In the genomic region with DNA sequence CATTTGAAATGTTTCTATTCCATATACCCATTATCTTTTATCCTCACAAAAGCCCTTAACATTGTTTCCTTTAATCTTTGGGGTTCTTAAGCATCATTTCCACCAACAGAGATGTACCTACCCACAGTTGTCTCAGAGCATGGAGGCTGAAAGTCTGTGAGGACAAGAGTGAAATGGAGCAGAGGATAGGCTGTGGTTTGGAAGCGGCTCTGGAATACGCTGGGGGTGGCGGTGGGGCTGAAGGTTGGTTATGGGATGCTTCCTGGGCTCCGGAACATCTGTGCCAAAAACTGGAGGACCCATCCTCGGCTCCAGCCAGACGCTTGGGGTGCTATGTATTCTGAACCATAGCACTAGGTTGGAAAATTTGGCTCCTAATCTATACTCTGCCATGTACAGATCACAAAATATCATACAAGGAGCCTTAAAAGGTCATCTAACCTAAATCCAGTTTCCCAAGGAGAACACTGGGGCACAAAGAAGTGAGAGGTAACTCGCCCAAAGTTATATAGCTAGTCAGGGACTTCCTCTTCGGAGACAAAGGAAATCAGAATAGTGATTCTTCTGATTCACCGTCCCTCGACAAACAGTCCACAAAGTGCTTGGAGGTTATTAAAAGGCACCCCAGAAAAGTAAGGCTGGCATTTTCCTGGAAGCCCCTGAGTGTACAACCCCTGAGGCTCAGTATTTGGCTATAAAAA, we compare ENCODE assay signal across 7 cellular contexts. TPM values are rescaled to one million over a fixed set of nuclear protein-coding genes. Genes with fewer than 3 reads are reported as not detected.
DNase-seq lines count a peak whose midpoint lies in the region; ATAC-seq and TF ChIP-seq lines count a peak whose summit lies in the region.

No MANE protein-coding gene starts in this region.

- H3K4me3 Mint-ChIP-seq in activated CD4-positive, alpha-beta memory T cell treated with anti-CD3 and anti-CD28 coated beads, Interleukin-2, amount 10 ng/mL, durations not matched to agents 7 days and 5 days = peak overlapping the region; percentile 93
- H3K4me3 Mint-ChIP-seq in stimulated activated memory B cell treated with anti-CD40 and anti-IgM and Interleukin-4, amounts not matched to agents 10 μg/mL and 1 μg/mL and 100 μg/mL, for 72 hours = peak overlapping the region; percentile 95

- CTCF ChIA-PET in activated CD4-positive, alpha-beta memory T cell treated with anti-CD3 and anti-CD28 coated beads, Interleukin-2, amount 10 ng/mL, durations not matched to agents 7 days and 5 days (lab: Charles Lee) = interaction anchor here (0.7 to 9.2 kb wide), 11 partner anchors 13 to 232 kb away, joined by 3 to 78 read pairs (median 5); partner anchors contain the start of genes C14orf119, CEBPE, HOMEZ and PABPN1

- no peak for TF ChIP-seq CTCF in HL-60 (IDR thresholded peaks at IDR 0.05; ENCODE audit: insufficient read depth, low read length)

- no peaks in the 10 kb centered on the region for H3K9me3 ChIP-seq in iPS-18a (ENCODE audit: control insufficient read depth, low read depth, low read length)

- peaks cover 5% of the 10 kb centered on the region for H3K4me1 ChIP-seq in iPS-18a (ENCODE audit: control insufficient read depth, low read depth, low read length)

- H3K4me3 ChIP-seq in HL-60 (replicated peaks; ENCODE audit: insufficient read depth, low read length) (peak overlapping the region; percentile 49), iPS-18a (ENCODE audit: low read length) (peak overlapping the region; percentile 76), H7 (ENCODE audit: insufficient read depth, low read depth, low read length) (no peak overlapping the region; the same call in 1 of the 2 replicates)

- H3K36me3 ChIP-seq in iPS-18a (ENCODE audit: control insufficient read depth, low read depth, low read length) (no peaks in the 10 kb centered on the region), H7 (replicated peaks; ENCODE audit: control insufficient read depth, insufficient read depth, low read length) (no peaks in the 10 kb centered on the region)

- H3K36me3 Mint-ChIP-seq in activated CD4-positive, alpha-beta memory T cell treated with anti-CD3 and anti-CD28 coated beads, Interleukin-2, amount 10 ng/mL, durations not matched to agents 7 days and 5 days (ENCODE audit: low read depth) = peaks cover 37% of the 10 kb centered on the region
- H3K36me3 Mint-ChIP-seq in stimulated activated memory B cell treated with anti-CD40 and anti-IgM and Interleukin-4, amounts not matched to agents 10 μg/mL and 1 μg/mL and 100 μg/mL, for 72 hours = peaks cover 7% of the 10 kb centered on the region

- peaks cover 2% of the 10 kb centered on the region for H3K27me3 Mint-ChIP-seq in activated CD4-positive, alpha-beta memory T cell treated with anti-CD3 and anti-CD28 coated beads, Interleukin-2, amount 10 ng/mL, durations not matched to agents 7 days and 5 days
- H3K27me3 Mint-ChIP-seq in stimulated activated memory B cell treated with anti-CD40 and anti-IgM and Interleukin-4, amounts not matched to agents 10 μg/mL and 1 μg/mL and 100 μg/mL, for 72 hours = no peaks in the 10 kb centered on the region

- POLR2A ChIA-PET in activated CD4-positive, alpha-beta memory T cell treated with anti-CD3 and anti-CD28 coated beads, Interleukin-2, amount 10 ng/mL, durations not matched to agents 7 days and 5 days (lab: Charles Lee) = interaction anchor here (1.0 to 14.2 kb wide), 9 partner anchors 8 to 255 kb away, joined by 3 to 282 read pairs (median 11); partner anchors contain the start of genes HOMEZ and PABPN1

- peaks cover 30% of the 10 kb centered on the region for H3K4me1 Mint-ChIP-seq in activated CD4-positive, alpha-beta memory T cell treated with anti-CD3 and anti-CD28 coated beads, Interleukin-2, amount 10 ng/mL, durations not matched to agents 7 days and 5 days
- H3K4me1 Mint-ChIP-seq in stimulated activated memory B cell treated with anti-CD40 and anti-IgM and Interleukin-4, amounts not matched to agents 10 μg/mL and 1 μg/mL and 100 μg/mL, for 72 hours = peaks cover 27% of the 10 kb centered on the region

- no peaks in the 10 kb centered on the region for H3K9me3 Mint-ChIP-seq in activated CD4-positive, alpha-beta memory T cell treated with anti-CD3 and anti-CD28 coated beads, Interleukin-2, amount 10 ng/mL, durations not matched to agents 7 days and 5 days
- H3K9me3 Mint-ChIP-seq in stimulated activated memory B cell treated with anti-CD40 and anti-IgM and Interleukin-4, amounts not matched to agents 10 μg/mL and 1 μg/mL and 100 μg/mL, for 72 hours = no peaks in the 10 kb centered on the region

- no peak for DNase-seq in HL-60 (ENCODE audit: low read depth in 1 of 2, low spot score in 1 of 2)
- no peak for DNase-seq in activated CD4-positive, alpha-beta memory T cell treated with anti-CD3 and anti-CD28 coated beads, Interleukin-2, amount 10 ng/mL, durations not matched to agents 7 days and 5 days
- no peak for DNase-seq in globus pallidus (ENCODE audit: low spot score)
- DNase-seq in H7 = no peak

- peak overlapping the region; percentile 91 for H3K27ac ChIP-seq in HL-60 (replicated peaks)
- H3K27ac ChIP-seq in iPS-18a (ENCODE audit: low read length) = no peak overlapping the region

- peak overlapping the region; percentile 92 for H3K27ac Mint-ChIP-seq in activated CD4-positive, alpha-beta memory T cell treated with anti-CD3 and anti-CD28 coated beads, Interleukin-2, amount 10 ng/mL, durations not matched to agents 7 days and 5 days
- peak overlapping the region; percentile 91 for H3K27ac Mint-ChIP-seq in stimulated activated memory B cell treated with anti-CD40 and anti-IgM and Interleukin-4, amounts not matched to agents 10 μg/mL and 1 μg/mL and 100 μg/mL, for 72 hours

- H3K9ac ChIP-seq in iPS-18a (ENCODE audit: low read length) = no peak overlapping the region

- no peak for ATAC-seq in stimulated activated memory B cell treated with anti-CD40 and anti-IgM and Interleukin-4, amounts not matched to agents 10 μg/mL and 1 μg/mL and 100 μg/mL, for 72 hours
- no peak for ATAC-seq in GM21717 (IDR thresholded peaks at IDR 0.05; ENCODE audit: unreplicated experiment)

- no peaks in the 10 kb centered on the region for H3K27me3 ChIP-seq in HL-60 (ENCODE audit: insufficient read depth, poor library complexity, severe bottlenecking)
- peaks cover 72% of the 10 kb centered on the region for H3K27me3 ChIP-seq in iPS-18a (ENCODE audit: control insufficient read depth, insufficient read depth, low read length)
- peaks cover 52% of the 10 kb centered on the region for H3K27me3 ChIP-seq in H7 (ENCODE audit: control insufficient read depth, insufficient read depth, low read length)

RNA-seq across cellular contexts. Expression of gene PPP1R3E, which starts 2.5 kb away (rescaled TPM):
- 10 to 100 TPM; 29.7 to 34.4 TPM for total RNA-seq in activated CD4-positive, alpha-beta memory T cell treated with anti-CD3 and anti-CD28 coated beads, Interleukin-2, amount 10 ng/mL, durations not matched to agents 7 days and 5 days
- 1.0 and 2.0 TPM in 2 replicates for total RNA-seq in H7 (2014; rRNA removed; shearing (Covaris generic))

RNA-seq across cellular contexts. Expression of gene BCL2L2, which starts 6.5 kb away (rescaled TPM):
- total RNA-seq in activated CD4-positive, alpha-beta memory T cell treated with anti-CD3 and anti-CD28 coated beads, Interleukin-2, amount 10 ng/mL, durations not matched to agents 7 days and 5 days = 1 to 10 TPM; 2.1 to 4.1 TPM
- 8.8 and 14.2 TPM in 2 replicates for total RNA-seq in H7 (2014; rRNA removed; shearing (Covaris generic))

RNA-seq across cellular contexts. Expression of gene HOMEZ, which starts 14.2 kb away (rescaled TPM):
- 10 to 100 TPM; 11.7 to 11.9 TPM for total RNA-seq in activated CD4-positive, alpha-beta memory T cell treated with anti-CD3 and anti-CD28 coated beads, Interleukin-2, amount 10 ng/mL, durations not matched to agents 7 days and 5 days
- 5.9 and 7.8 TPM in 2 replicates for total RNA-seq in H7 (2014; rRNA removed; shearing (Covaris generic))

RNA-seq across cellular contexts. Expression of gene PABPN1, which starts 21.1 kb away (rescaled TPM):
- 100 to 1,000 TPM; 194 to 198 TPM for total RNA-seq in activated CD4-positive, alpha-beta memory T cell treated with anti-CD3 and anti-CD28 coated beads, Interleukin-2, amount 10 ng/mL, durations not matched to agents 7 days and 5 days
- 143 and 174 TPM in 2 replicates for total RNA-seq in H7 (2014; rRNA removed; shearing (Covaris generic))

RNA-seq across cellular contexts. Expression of gene SLC22A17, which starts 52.6 kb away (rescaled TPM):
- 1 to 10 TPM; 2.0 TPM for total RNA-seq in activated CD4-positive, alpha-beta memory T cell treated with anti-CD3 and anti-CD28 coated beads, Interleukin-2, amount 10 ng/mL, durations not matched to agents 7 days and 5 days
- total RNA-seq in H7 (2014; rRNA removed; shearing (Covaris generic)) = 32.9 and 37.2 TPM in 2 replicates

Comparison
In these comparisons a context has a peak if more than half of its experiments do, and no peak if none do; other contexts are left out.
1. RNA of gene PPP1R3E, which starts 2.5 kb away (total RNA-seq): 29.7 to 34.4 TPM in activated CD4-positive, alpha-beta memory T cell treated with anti-CD3 and anti-CD28 coated beads, Interleukin-2, amount 10 ng/mL, durations not matched to agents 7 days and 5 days; 1.0 to 2.0 TPM in H7; every median in the first group is over 10 times any median in the second.